Comparison of ENCODE assay signal across 12 cellular contexts in the genomic region with DNA sequence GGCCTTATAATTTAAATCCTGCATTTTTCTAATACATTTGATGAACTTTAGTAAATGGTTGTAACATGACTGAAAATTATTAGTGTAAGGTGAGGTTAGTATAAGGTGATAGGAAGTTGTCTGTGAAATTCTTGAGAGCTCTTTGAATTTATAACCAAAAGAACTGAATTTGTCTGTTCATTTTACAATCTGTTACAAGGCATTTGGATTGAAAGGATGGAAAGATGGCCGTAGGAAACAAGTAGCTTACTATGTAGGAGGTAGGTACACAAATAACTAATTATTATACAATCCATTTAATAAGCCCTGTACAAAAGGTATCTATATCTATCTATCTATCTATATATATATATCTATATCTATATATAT. TPM values are rescaled to one million over a fixed set of nuclear protein-coding genes. Genes with fewer than 3 reads are reported as not detected.
DNase-seq lines count a peak whose midpoint lies in the region; ATAC-seq and TF ChIP-seq lines count a peak whose summit lies in the region.
"Had no signal": no experiment of that assay in that cellular context is flagged by ENCODE, and none has a peak within 500 bp of the region (broad histone marks: within the 10 kb centered on the region; RNA-seq: fewer than 3 reads in every experiment).

No MANE protein-coding gene starts in this region.

- no peak for ATAC-seq in activated naive CD8-positive, alpha-beta T cell treated with anti-CD3 and anti-CD28 coated beads, Interleukin-2, amount 50 U/mL, for 24 hours
- ATAC-seq in activated T-helper 17 cell treated with anti-CD3 and anti-CD28 coated beads, Interleukin-2, amount 50 U/mL, for 72 hours (replicated peaks), result no peak
- ATAC-seq in lower lobe of right lung (no peak), body of pancreas (no peak), GM21717 (IDR thresholded peaks at IDR 0.05; ENCODE audit: unreplicated experiment) (no peak)
- ATAC-seq: left colon had no signal

- WGBS in transverse colon (ENCODE audit: low coverage in 1 of 2), 2 donors, result 73 to 75% methylated on average over 1 of the region's 1 CpG
- WGBS in stomach, 5 donors, result 77 to 88% (median 85%) methylated on average over 1 of the region's 1 CpG
- 82 to 83% methylated on average over 1 of the region's 1 CpG for WGBS in body of pancreas, 2 donors

- no peak for TF ChIP-seq POLR2A in transverse colon (IDR thresholded peaks at IDR 0.05)
- no peak for TF ChIP-seq POLR2A in stomach (IDR thresholded peaks at IDR 0.05)
- TF ChIP-seq POLR2A in body of pancreas (IDR thresholded peaks at IDR 0.05), result no peak

- no peaks in the 10 kb centered on the region for H3K9me3 ChIP-seq in lower lobe of right lung
- H3K9me3 ChIP-seq in transverse colon, result no peaks in the 10 kb centered on the region
- no peaks in the 10 kb centered on the region for H3K9me3 ChIP-seq in stomach
- H3K9me3 ChIP-seq in body of pancreas, result no peaks in the 10 kb centered on the region

- no peaks in the 10 kb centered on the region for H3K36me3 ChIP-seq in lower lobe of right lung
- no peaks in the 10 kb centered on the region for H3K36me3 ChIP-seq in transverse colon
- H3K36me3 ChIP-seq in stomach, result no peaks in the 10 kb centered on the region
- H3K36me3 ChIP-seq in body of pancreas (replicated peaks in 1 of 2; ENCODE audit: insufficient read depth in 1 of 2, low read depth in 2 of 2), result no peaks in the 10 kb centered on the region

- H3K27ac ChIP-seq in lower lobe of right lung (peak overlapping the region; percentile 28), transverse colon (peak overlapping the region in 3 of 4 donors; percentile 7 to 39 (median 21)), stomach (peak overlapping the region in 2 of 5 donors; percentile 45 to 54), body of pancreas (no peak overlapping the region)

- TF ChIP-seq CTCF in lower lobe of right lung (IDR thresholded peaks at IDR 0.05), result no peak
- TF ChIP-seq CTCF in transverse colon (IDR thresholded peaks at IDR 0.05), result no peak
- TF ChIP-seq CTCF in stomach (IDR thresholded peaks at IDR 0.05), result no peak
- no peak for TF ChIP-seq CTCF in body of pancreas (IDR thresholded peaks at IDR 0.05)

- H3K27ac Mint-ChIP-seq in activated naive CD8-positive, alpha-beta T cell treated with anti-CD3 and anti-CD28 coated beads, Interleukin-2, amount 50 U/mL, for 24 hours, result no peak overlapping the region
- no peak overlapping the region for H3K27ac Mint-ChIP-seq in activated naive CD8-positive, alpha-beta T cell treated with anti-CD3 and anti-CD28 coated beads for 36 hours
- H3K27ac Mint-ChIP-seq in activated T-helper 17 cell treated with anti-CD3 and anti-CD28 coated beads, Interleukin-2, amount 50 U/mL, for 72 hours, result no peak overlapping the region
- H3K27ac Mint-ChIP-seq: activated CD4-positive, alpha-beta T cell treated with anti-CD3 and anti-CD28 coated beads, Interleukin-2, amount 10 ng/mL, durations not matched to agents 24 days and 14 days had no signal

- peaks cover 43% of the 10 kb centered on the region for H3K4me1 ChIP-seq in lower lobe of right lung
- peaks cover 0 to 56% (median 18%) of the 10 kb centered on the region in 4 donors for H3K4me1 ChIP-seq in transverse colon
- H3K4me1 ChIP-seq in stomach, result peaks cover 0 to 77% (median 33%) of the 10 kb centered on the region in 4 donors
- H3K4me1 ChIP-seq in body of pancreas, result peaks cover 31% of the 10 kb centered on the region

- no peaks in the 10 kb centered on the region for H3K9me3 Mint-ChIP-seq in activated naive CD8-positive, alpha-beta T cell treated with anti-CD3 and anti-CD28 coated beads, Interleukin-2, amount 50 U/mL, for 24 hours
- H3K9me3 Mint-ChIP-seq in activated naive CD8-positive, alpha-beta T cell treated with anti-CD3 and anti-CD28 coated beads for 36 hours, result peaks cover 3% of the 10 kb centered on the region
- H3K9me3 Mint-ChIP-seq in activated T-helper 17 cell treated with anti-CD3 and anti-CD28 coated beads, Interleukin-2, amount 50 U/mL, for 72 hours, result peaks cover 5% of the 10 kb centered on the region

- in situ Hi-C loops in transverse colon (cut with MboI; ENCODE audit: low pct_ligation_motif_present in 1 of 4, low pct_unique_long_range_greater_than_20kb in 1 of 4, low sequenced_read_pairs in 3 of 4), result no loop called here

- no peaks in the 10 kb centered on the region for H3K27me3 Mint-ChIP-seq in activated naive CD8-positive, alpha-beta T cell treated with anti-CD3 and anti-CD28 coated beads, Interleukin-2, amount 50 U/mL, for 24 hours
- no peaks in the 10 kb centered on the region for H3K27me3 Mint-ChIP-seq in activated naive CD8-positive, alpha-beta T cell treated with anti-CD3 and anti-CD28 coated beads for 36 hours
- H3K27me3 Mint-ChIP-seq in activated T-helper 17 cell treated with anti-CD3 and anti-CD28 coated beads, Interleukin-2, amount 50 U/mL, for 72 hours, result no peaks in the 10 kb centered on the region
- H3K27me3 Mint-ChIP-seq: activated CD4-positive, alpha-beta T cell treated with anti-CD3 and anti-CD28 coated beads, Interleukin-2, amount 10 ng/mL, durations not matched to agents 24 days and 14 days had no signal

- peak overlapping the region; percentile 18 for H3K4me3 Mint-ChIP-seq in activated naive CD8-positive, alpha-beta T cell treated with anti-CD3 and anti-CD28 coated beads, Interleukin-2, amount 50 U/mL, for 24 hours
- no peak overlapping the region for H3K4me3 Mint-ChIP-seq in activated naive CD8-positive, alpha-beta T cell treated with anti-CD3 and anti-CD28 coated beads for 36 hours
- peak overlapping the region; percentile 32 for H3K4me3 Mint-ChIP-seq in activated T-helper 17 cell treated with anti-CD3 and anti-CD28 coated beads, Interleukin-2, amount 50 U/mL, for 72 hours
- H3K4me3 Mint-ChIP-seq: activated CD4-positive, alpha-beta T cell treated with anti-CD3 and anti-CD28 coated beads, Interleukin-2, amount 10 ng/mL, durations not matched to agents 24 days and 14 days had no signal

- no peak for TF ChIP-seq EP300 in transverse colon (IDR thresholded peaks at IDR 0.05; ENCODE audit: low read depth)
- TF ChIP-seq EP300 in stomach (IDR thresholded peaks at IDR 0.05), result no peak

- peaks cover 52% of the 10 kb centered on the region for H3K4me1 Mint-ChIP-seq in activated naive CD8-positive, alpha-beta T cell treated with anti-CD3 and anti-CD28 coated beads, Interleukin-2, amount 50 U/mL, for 24 hours
- peaks cover 29% of the 10 kb centered on the region for H3K4me1 Mint-ChIP-seq in activated naive CD8-positive, alpha-beta T cell treated with anti-CD3 and anti-CD28 coated beads for 36 hours
- peaks cover 31% of the 10 kb centered on the region for H3K4me1 Mint-ChIP-seq in activated T-helper 17 cell treated with anti-CD3 and anti-CD28 coated beads, Interleukin-2, amount 50 U/mL, for 72 hours

- intact Hi-C loops in lower lobe of right lung (cut with DNase I) (loop anchor here (10.0 kb wide), 1 partner anchor 797 kb away; no protein-coding TSS in a partner anchor), transverse colon (cut with DNase I; ENCODE audit: low total_unique reads) (loop anchor here (10.0 kb wide), 1 partner anchor 297 kb away; no protein-coding TSS in a partner anchor), stomach (cut with DNase I; ENCODE audit: low total_unique reads) (no loop called here), body of pancreas (cut with DNase I) (no loop called here)

- no peak for DNase-seq in activated naive CD8-positive, alpha-beta T cell treated with anti-CD3 and anti-CD28 coated beads, Interleukin-2, amount 50 U/mL, for 24 hours
- no peak for DNase-seq in activated naive CD8-positive, alpha-beta T cell treated with anti-CD3 and anti-CD28 coated beads for 36 hours
- no peak for DNase-seq in lower lobe of right lung
- DNase-seq in transverse colon, result no peak
- DNase-seq in stomach, result no peak
- DNase-seq in body of pancreas, result no peak
- DNase-seq: activated CD4-positive, alpha-beta T cell treated with anti-CD3 and anti-CD28 coated beads, Interleukin-2, amount 10 ng/mL, durations not matched to agents 24 days and 14 days; activated effector memory CD4-positive, alpha-beta T cell treated with Interleukin-2 at 50 U/mL for 16 hours; DMS153; left colon had no signal

- H3K27me3 ChIP-seq in lower lobe of right lung (ENCODE audit: low read depth), result no peaks in the 10 kb centered on the region
- no peaks in the 10 kb centered on the region for H3K27me3 ChIP-seq in transverse colon
- no peaks in the 10 kb centered on the region for H3K27me3 ChIP-seq in stomach
- no peaks in the 10 kb centered on the region for H3K27me3 ChIP-seq in body of pancreas

- H3K4me3 ChIP-seq in lower lobe of right lung, result no peak overlapping the region
- H3K4me3 ChIP-seq in transverse colon, result no peak overlapping the region
- H3K4me3 ChIP-seq in stomach, result no peak overlapping the region
- H3K4me3 ChIP-seq in body of pancreas, result no peak overlapping the region

- H3K36me3 Mint-ChIP-seq in activated naive CD8-positive, alpha-beta T cell treated with anti-CD3 and anti-CD28 coated beads, Interleukin-2, amount 50 U/mL, for 24 hours (ENCODE audit: low read depth), result peaks cover 9% of the 10 kb centered on the region
- H3K36me3 Mint-ChIP-seq in activated naive CD8-positive, alpha-beta T cell treated with anti-CD3 and anti-CD28 coated beads for 36 hours, result peaks cover 14% of the 10 kb centered on the region
- H3K36me3 Mint-ChIP-seq in activated T-helper 17 cell treated with anti-CD3 and anti-CD28 coated beads, Interleukin-2, amount 50 U/mL, for 72 hours (ENCODE audit: low read depth), result peaks cover 24% of the 10 kb centered on the region

RNA-seq across cellular contexts. Expression of a gene that starts 6.6 kb away (rescaled TPM):
- 10 to 100 TPM; 10.2 to 10.9 TPM for total RNA-seq in activated naive CD8-positive, alpha-beta T cell treated with anti-CD3 and anti-CD28 coated beads for 36 hours
- total RNA-seq in activated T-helper 17 cell treated with anti-CD3 and anti-CD28 coated beads, Interleukin-2, amount 50 U/mL, for 72 hours, result 10 to 100 TPM; 20.1 to 23.2 TPM
- total RNA-seq in lower lobe of right lung (22.4 TPM), transverse colon (10 to 100 TPM; 10.1 to 28.3 (median 17.0) TPM), stomach (100 to 1,000 TPM in 1 of 5 donors, 10 to 100 TPM in 4; 18.7 to 142 (median 24.3) TPM), body of pancreas (10 to 100 TPM in 1 of 2 donors, 1 to 10 TPM in 1; 9.2 to 13.2 TPM)
- polyA plus RNA-seq in stomach, result 1 to 10 TPM; 3.9 to 8.5 (median 4.0) TPM

Comparison
In these comparisons a context has a peak if more than half of its experiments do, and no peak if none do; other contexts are left out.
1. H3K27ac ChIP-seq: peak in lower lobe of right lung (single experiment) and transverse colon (3 of 4); none in body of pancreas (0 of 4).
2. intact Hi-C loops: an anchor here in lower lobe of right lung (10.0 kb wide) and transverse colon (10.0 kb wide); none called in stomach and body of pancreas.